In genomic region chr5:3258050-3258449, GRCh38 we compare ENCODE assay signal across 13 cellular contexts.
DNase-seq lines count a peak whose midpoint lies in the region; ATAC-seq lines count a peak whose summit lies in the region.
"Had no signal": no experiment of that assay in that cellular context is flagged by ENCODE, and none has a peak within 500 bp of the region (broad histone marks: within the 10 kb centered on the region; RNA-seq: fewer than 3 reads in every experiment).

No MANE protein-coding gene starts in this region.

- H3K27me3 Mint-ChIP-seq in T-cell (no peaks in the 10 kb centered on the region), T-helper 17 cell (no peaks in the 10 kb centered on the region)

- peak; percentile 53 for DNase-seq in NCI-H748 (lab: John Stamatoyannopoulos, UW; ENCODE audit: unreplicated experiment)
- no peak for DNase-seq in NCI-H748 treated with DMSO at 0.1 percent for 48 hours (lab: John Stamatoyannopoulos, UW)
- DNase-seq in globus pallidus (ENCODE audit: low spot score), result peak; percentile 53
- DNase-seq in pons (ENCODE audit: low spot score), result peak; percentile 32
- no peak for DNase-seq in OCI-M2 (lab: John Stamatoyannopoulos, UW; ENCODE audit: unreplicated experiment)
- no peak for DNase-seq in T-cell
- DNase-seq in T-helper 17 cell, result no peak
- DNase-seq: DMS53, H9, IMR-90 had no signal

- H3K4me3 Mint-ChIP-seq in T-cell (no peak overlapping the region), T-helper 17 cell (no peak overlapping the region)
- H3K4me3 Mint-ChIP-seq: GM23338, H9 had no signal

- H3K4me1 Mint-ChIP-seq in T-cell (no peaks in the 10 kb centered on the region), T-helper 17 cell (no peaks in the 10 kb centered on the region)
- H3K4me1 Mint-ChIP-seq: GM23338, H9 had no signal

- no peaks in the 10 kb centered on the region for H3K36me3 Mint-ChIP-seq in T-cell
- no peaks in the 10 kb centered on the region for H3K36me3 Mint-ChIP-seq in T-helper 17 cell (ENCODE audit: low read depth)

- H3K27ac Mint-ChIP-seq in T-cell, result no peak overlapping the region
- H3K27ac Mint-ChIP-seq in T-helper 17 cell, result no peak overlapping the region
- H3K27ac Mint-ChIP-seq: GM23338, H9 had no signal

- POLR2A ChIA-PET in T-cell (lab: Charles Lee), result no interaction called here

- H3K9me3 ChIP-seq in T-helper 17 cell (ENCODE audit: control insufficient read depth, low read length, poor library complexity, severe bottlenecking), result no peaks in the 10 kb centered on the region
- H3K9me3 ChIP-seq: BLaER1 had no signal

- CTCF ChIA-PET in T-cell (lab: Charles Lee), result no interaction called here

- ATAC-seq in GM21360 (IDR thresholded peaks at IDR 0.05; ENCODE audit: unreplicated experiment), result no peak
- no peak for ATAC-seq in T-cell (replicated peaks in 1 of 4)
- ATAC-seq in T-helper 17 cell, result no peak
- ATAC-seq: GM23338 had no signal

- H3K9me3 Mint-ChIP-seq in T-cell, result peaks cover 0 to 14% (median 4%) of the 10 kb centered on the region in 3 donors
- H3K9me3 Mint-ChIP-seq: GM23338 had no signal

Comparison
In these comparisons a context has a peak if more than half of its experiments do, and no peak if none do; other contexts are left out.
1. DNase-seq: peak in NCI-H748 (single experiment), globus pallidus (single experiment) and pons (single experiment); none in NCI-H748 treated with DMSO at 0.1 percent for 48 hours (single experiment), OCI-M2 (single experiment), T-cell (0 of 34) and T-helper 17 cell (0 of 3).